11 cellular contexts compared by ENCODE assay signal in the genomic region with DNA sequence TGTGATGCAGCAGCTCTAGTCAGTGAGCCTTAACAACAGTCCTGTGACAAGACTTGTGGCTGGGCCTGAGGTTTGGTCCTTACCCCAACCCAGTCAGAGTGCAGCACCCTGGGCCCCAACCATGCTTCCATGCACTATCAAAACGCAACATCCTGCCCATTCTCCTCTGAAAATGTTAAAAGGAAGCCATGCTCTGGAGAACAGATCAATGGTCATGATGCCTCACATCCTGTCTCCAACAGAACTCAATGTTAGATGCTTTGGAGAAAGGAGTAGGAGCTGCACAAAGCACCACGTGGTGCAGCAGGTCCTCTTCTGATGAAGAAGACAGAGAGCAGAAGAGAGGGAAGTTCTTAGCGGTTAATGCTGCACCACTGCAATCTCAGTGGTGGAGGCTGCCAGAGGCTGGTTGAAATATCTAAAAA. TPM values are rescaled to one million over a fixed set of nuclear protein-coding genes. Genes with fewer than 3 reads are reported as not detected.
A peak's percentile ranks its signal among the peaks of the same experiment; 100 is the strongest.
DNase-seq lines count a peak whose midpoint lies in the region; ATAC-seq, FAIRE-seq and TF ChIP-seq lines count a peak whose summit lies in the region.
"Had no signal": no experiment of that assay in that cellular context is flagged by ENCODE, and none has a peak within 500 bp of the region (broad histone marks: within the 10 kb centered on the region; RNA-seq: fewer than 3 reads in every experiment).

No MANE protein-coding gene starts in this region.

- TF ChIP-seq CTCF in DND-41 (IDR thresholded peaks at IDR 0.05; ENCODE audit: borderline replicate concordance, extremely low read depth, low read length, poor library complexity, severe bottlenecking) (no peak), endothelial cell of umbilical vein (IDR thresholded peaks at IDR 0.05; ENCODE audit: extremely low read depth in 1 of 2, insufficient read depth in 1 of 2, low read depth in 1 of 2, low read length in 2 of 2) (no peak), HepG2 (CRISPR knock-in tag; IDR thresholded peaks at IDR 0.05) (no peak)

- intact Hi-C loops in endothelial cell of umbilical vein (cut with micrococcal nuclease) = loop anchor here (1.0 kb wide), 2 partner anchors 8 to 25 kb away; no protein-coding TSS in a partner anchor
- intact Hi-C loops in HepG2 (cut with micrococcal nuclease; ENCODE audit: unreplicated experiment) = no loop called here

- ATAC-seq in DND-41 (ENCODE audit: insufficient read depth, low read depth) (peak; percentile 72), GM21423 (IDR thresholded peaks at IDR 0.05; ENCODE audit: unreplicated experiment) (peak; percentile 39), HepG2 (no peak)

- CTCF ChIA-PET in endothelial cell of umbilical vein (lab: Charles Lee) = interaction anchor here (0.7 to 2.9 kb wide), 10 partner anchors 10 to 127 kb away, joined by 3 to 12 read pairs (median 4); a partner anchor contains a TSS
- CTCF ChIA-PET in HepG2 (lab: Yijun Ruan, JAX; ENCODE audit: low intra/inter-chr PET ratio, low total read pairs) = no interaction called here

- H4K20me1 ChIP-seq in DND-41 (ENCODE audit: insufficient read depth, low read length) = no peaks in the 10 kb centered on the region
- no peaks in the 10 kb centered on the region for H4K20me1 ChIP-seq in endothelial cell of umbilical vein (replicated peaks; ENCODE audit: control insufficient read depth, extremely low read depth, insufficient read depth, low read length)
- H4K20me1 ChIP-seq in HepG2 (ENCODE audit: insufficient read depth, low read length) = no peaks in the 10 kb centered on the region

- H3K9me3 ChIP-seq in DND-41 (ENCODE audit: insufficient read depth, low read length, severe bottlenecking) = no peaks in the 10 kb centered on the region
- no peaks in the 10 kb centered on the region for H3K9me3 ChIP-seq in endothelial cell of umbilical vein (replicated peaks; ENCODE audit: control insufficient read depth, insufficient read depth, low read length)
- no peaks in the 10 kb centered on the region for H3K9me3 ChIP-seq in HepG2 (ENCODE audit: low read length)
- H3K9me3 ChIP-seq: SK-N-SH had no signal

- H3K9ac ChIP-seq in DND-41 (ENCODE audit: low read depth, low read length) (peak overlapping the region; percentile 41), endothelial cell of umbilical vein (replicated peaks; ENCODE audit: extremely low read depth, insufficient read depth, low read length) (no peak overlapping the region), HepG2 (ENCODE audit: insufficient read depth, low read depth, low read length) (no peak overlapping the region)
- H3K9ac ChIP-seq: SK-N-SH had no signal

- peaks cover 7% of the 10 kb centered on the region; the same call in 1 of the 2 replicates for H3K36me3 ChIP-seq in DND-41 (ENCODE audit: insufficient read depth, low read length)
- peaks cover 2 to 7% of the 10 kb centered on the region in 2 experiments for H3K36me3 ChIP-seq in endothelial cell of umbilical vein (ENCODE audit: control insufficient read depth in 2 of 2, extremely low read depth in 1 of 2, insufficient read depth in 2 of 2, low read length in 2 of 2)
- H3K36me3 ChIP-seq in HepG2 (replicated peaks in 1 of 2; ENCODE audit: control insufficient read depth in 1 of 2, insufficient read depth in 2 of 2, low read length in 2 of 2) = peaks cover 28 to 76% of the 10 kb centered on the region in 2 experiments

- dilution Hi-C loops in endothelial cell of umbilical vein (cut with MboI; ENCODE audit: extremely low pct_ligation_motif_present, low sequenced_read_pairs) = loop anchor here (25.0 kb wide), 1 partner anchor 123 kb away; a partner anchor contains a TSS

- H3K79me2 ChIP-seq in DND-41 (ENCODE audit: insufficient read depth, low read length) (peaks cover 18% of the 10 kb centered on the region), endothelial cell of umbilical vein (ENCODE audit: control insufficient read depth, insufficient read depth, low read length) (peaks cover 61% of the 10 kb centered on the region), HepG2 (ENCODE audit: insufficient read depth, low read length) (peaks cover 54% of the 10 kb centered on the region)

- FAIRE-seq in endothelial cell of umbilical vein (lab: Jason Lieb, UNC) = peak; percentile 66
- no peak for FAIRE-seq in HepG2 (lab: Jason Lieb, UNC)

- H3K4me2 ChIP-seq in DND-41 (ENCODE audit: insufficient read depth, low read length) (peak overlapping the region; percentile 56), endothelial cell of umbilical vein (ENCODE audit: insufficient read depth, low read length) (no peak overlapping the region), HepG2 (ENCODE audit: low read depth, low read length) (no peak overlapping the region)
- H3K4me2 ChIP-seq: SK-N-SH had no signal

- H3K27me3 ChIP-seq in DND-41 (ENCODE audit: insufficient read depth, low read length, poor library complexity) (no peaks in the 10 kb centered on the region), endothelial cell of umbilical vein (ENCODE audit: control insufficient read depth in 2 of 2, insufficient read depth in 2 of 2, low read length in 2 of 2) (no peaks in the 10 kb centered on the region), HepG2 (ENCODE audit: control insufficient read depth in 1 of 2, insufficient read depth in 2 of 2, low read length in 2 of 2) (no peaks in the 10 kb centered on the region)

- no peak for TF ChIP-seq EP300 in HepG2 (IDR thresholded peaks at IDR 0.05; ENCODE audit: low read depth in 2 of 2, low read length in 2 of 2)
- no peak for TF ChIP-seq EP300 in HepG2 (CRISPR knock-in tag; IDR thresholded peaks at IDR 0.05; ENCODE audit: borderline replicate concordance)

- BruUV-seq in endothelial cell of umbilical vein (replicated peaks; lab: Mats Ljungman, UMichigan) = no TSS peak
- no TSS peak for BruUV-seq in HepG2 (replicated peaks; lab: Mats Ljungman, UMichigan)

- POLR2A ChIA-PET in endothelial cell of umbilical vein (lab: Charles Lee) (interaction anchor here (0.9 kb wide), 1 partner anchor 11 kb away, joined by 4 read pairs; no protein-coding TSS in a partner anchor), HepG2 (lab: Yijun Ruan, JAX) (interaction anchor here (0.6 to 2.0 kb wide), 2 partner anchors 9 to 11 kb away, joined by 3 to 5 read pairs; no protein-coding TSS in a partner anchor)

- peak overlapping the region; percentile 89 for H3K27ac ChIP-seq in DND-41 (ENCODE audit: low read length)
- H3K27ac ChIP-seq in endothelial cell of umbilical vein (ENCODE audit: insufficient read depth, low read depth, low read length) = peak overlapping the region; percentile 64
- H3K27ac ChIP-seq in HepG2 (ENCODE audit: extremely low read length, insufficient read depth, low read length) = no peak overlapping the region

- H2AFZ ChIP-seq in DND-41 (ENCODE audit: low read depth, low read length) = peak overlapping the region; percentile 31; the same call in 1 of the 2 replicates
- H2AFZ ChIP-seq in endothelial cell of umbilical vein (ENCODE audit: low read depth, low read length) = no peak overlapping the region
- H2AFZ ChIP-seq in HepG2 (ENCODE audit: low read length) = no peak overlapping the region

- H3K4me3 ChIP-seq in DND-41 (ENCODE audit: low read depth in 1 of 2, low read length in 2 of 2) = no peak overlapping the region
- no peak overlapping the region for H3K4me3 ChIP-seq in endothelial cell of umbilical vein (replicated peaks in 1 of 3; ENCODE audit: insufficient read depth in 1 of 3, low read depth in 1 of 3, low read length in 3 of 3)
- H3K4me3 ChIP-seq in HepG2 (replicated peaks in 1 of 3; ENCODE audit: insufficient read depth in 1 of 3, low read depth in 2 of 3, low read length in 3 of 3) = no peak overlapping the region

- TF ChIP-seq RAD21 in HepG2 (CRISPR knock-in tag; IDR thresholded peaks at IDR 0.05) = no peak

- no peak for TF ChIP-seq POLR2A in endothelial cell of umbilical vein (IDR thresholded peaks at IDR 0.05; ENCODE audit: low read depth, low read length)
- TF ChIP-seq POLR2A in HepG2 (IDR thresholded peaks at IDR 0.05; ENCODE audit: insufficient read depth in 1 of 2, low read depth in 2 of 2, low read length in 2 of 2) = no peak

- in situ Hi-C loops in HepG2 (cut with HindIII; ENCODE audit: extremely low pct_ligation_motif_present, low pct_unique_long_range_greater_than_20kb) = no loop called here

- no peaks in the 10 kb centered on the region for H3K9me1 ChIP-seq in endothelial cell of umbilical vein (replicated peaks; ENCODE audit: control insufficient read depth, extremely low read depth, insufficient read depth, low read length)

- peaks cover 61% of the 10 kb centered on the region for H3K4me1 ChIP-seq in DND-41 (ENCODE audit: insufficient read depth, low read length)
- H3K4me1 ChIP-seq in endothelial cell of umbilical vein (ENCODE audit: control insufficient read depth, extremely low read depth, insufficient read depth, low read length) = peaks cover 71% of the 10 kb centered on the region
- H3K4me1 ChIP-seq in HepG2 (ENCODE audit: insufficient read depth, low read length) = peaks cover 38% of the 10 kb centered on the region

- 96% methylated on average over 3 of the region's 3 CpGs for WGBS in HepG2 (ENCODE audit: low lambda C conversion rate)

- DNase-seq in DND-41 (peak; percentile 86), MV-4-11 (lab: John Stamatoyannopoulos, UW) (peak; percentile 20), endothelial cell of umbilical vein (ENCODE audit: low read depth, low spot score) (peak; percentile 53), HepG2 (ENCODE audit: low spot score) (no peak), NCI-H748 treated with DMSO at 0.1 percent for 48 hours (lab: John Stamatoyannopoulos, UW) (no peak), NCI-H1417 (lab: John Stamatoyannopoulos, UW) (no peak), occipital lobe (lab: John Stamatoyannopoulos, UW) (no peak)
- DNase-seq: Calu3, midbrain, SK-N-SH had no signal

RNA-seq across cellular contexts. Expression of a gene that starts 41.9 kb away (rescaled TPM):
- total RNA-seq in endothelial cell of umbilical vein (85.9 and 98.6 TPM in 2 replicates), HepG2 (2016; rRNA removed; fragmentation: Illumina TruSeq; extraction: Trizol) (40.5 and 49.1 TPM in 2 replicates), occipital lobe (1.6 TPM)
- polyA plus RNA-seq in endothelial cell of umbilical vein (79.5 and 85.7 TPM in 2 replicates), HepG2 (2011; rRNA removed) (68.2 and 72.5 TPM in 2 replicates)
- polyA plus RNA-seq in endothelial cell of umbilical vein (2011; cell fraction: cytosol; rRNA removed) = 79.3 and 81.1 TPM in 2 replicates
- polyA plus RNA-seq in endothelial cell of umbilical vein (2011; cell fraction: nucleus; rRNA removed) = 129 and 133 TPM in 2 replicates
- 35.6 and 64.2 TPM in 2 replicates for polyA plus RNA-seq in endothelial cell of umbilical vein (2012)
- polyA minus RNA-seq in endothelial cell of umbilical vein = 123 and 155 TPM in 2 replicates
- 11.6 TPM for polyA minus RNA-seq in endothelial cell of umbilical vein (2011; cell fraction: cytosol; rRNA and poly(A)+ RNA removed)
- polyA minus RNA-seq in endothelial cell of umbilical vein (2011; cell fraction: nucleus; rRNA and poly(A)+ RNA removed) = 51.9 and 71.3 TPM in 2 replicates
- 4.0 and 4.7 TPM in 2 replicates for total RNA-seq in HepG2 (2016; cell fraction: cytosol; rRNA removed; fragmentation: Illumina TruSeq; extraction: Trizol; ENCODE audit: low read depth)
- total RNA-seq in HepG2 (2016; cell fraction: insoluble cytoplasmic fraction; rRNA removed; fragmentation: Illumina TruSeq; extraction: Trizol) = 36.8 and 47.0 TPM in 2 replicates
- 24.9 and 25.7 TPM in 2 replicates for total RNA-seq in HepG2 (2016; cell fraction: membrane; rRNA removed; fragmentation: Illumina TruSeq; extraction: Trizol)
- 50.0 and 60.1 TPM in 2 replicates for total RNA-seq in HepG2 (2016; cell fraction: nucleus; rRNA removed; fragmentation: Illumina TruSeq; extraction: Trizol)
- polyA plus RNA-seq in HepG2 (2011; cell fraction: cytosol; rRNA removed) = 51.1 and 62.3 TPM in 2 replicates
- 100.0 and 109 TPM in 2 replicates for polyA plus RNA-seq in HepG2 (2011; cell fraction: nucleus; rRNA removed)
- polyA plus RNA-seq in HepG2 (2012) = 42.0 and 55.5 TPM in 2 replicates
- polyA plus RNA-seq in HepG2 (2016; cell fraction: cytosol; fragmentation: Illumina TruSeq; extraction: Trizol; ENCODE audit: low read depth) = 2.3 and 2.5 TPM in 2 replicates
- 27.8 and 31.3 TPM in 2 replicates for polyA plus RNA-seq in HepG2 (2016; cell fraction: insoluble cytoplasmic fraction; fragmentation: Illumina TruSeq; extraction: Trizol; ENCODE audit: low read depth)
- polyA plus RNA-seq in HepG2 (2016; cell fraction: membrane; fragmentation: Illumina TruSeq; extraction: Trizol; ENCODE audit: low read depth) = 11.1 and 12.4 TPM in 2 replicates
- 72.8 and 73.2 TPM in 2 replicates for polyA plus RNA-seq in HepG2 (2016; cell fraction: nucleus; fragmentation: Illumina TruSeq; extraction: Trizol; ENCODE audit: insufficient read depth, low read depth)
- 21.3 and 119 TPM in 2 replicates for polyA minus RNA-seq in HepG2 (2011; rRNA and poly(A)+ RNA removed; ENCODE audit: low replicate concordance)
- polyA minus RNA-seq in HepG2 (2011; cell fraction: cytosol; rRNA and poly(A)+ RNA removed) = 67.1 and 80.2 TPM in 2 replicates
- 60.0 and 64.5 TPM in 2 replicates for polyA minus RNA-seq in HepG2 (2011; cell fraction: nucleus; rRNA and poly(A)+ RNA removed)

Comparison
In these comparisons a context has a peak if more than half of its experiments do, and no peak if none do; other contexts are left out.
1. DNase-seq: peak in DND-41 (single experiment), MV-4-11 (single experiment) and endothelial cell of umbilical vein (single experiment); none in HepG2 (single experiment), NCI-H748 treated with DMSO at 0.1 percent for 48 hours (single experiment), NCI-H1417 (0 of 3) and occipital lobe (single experiment).